8 cellular contexts compared by ENCODE assay signal in genomic region chr14:89040438-89041244, GRCh38.
DNase-seq lines count a peak whose midpoint lies in the region; ATAC-seq, FAIRE-seq and TF ChIP-seq lines count a peak whose summit lies in the region.

No MANE protein-coding gene starts in this region.

- peak; percentile 78 to 97 (median 93) for TF ChIP-seq CTCF in dorsolateral prefrontal cortex (IDR thresholded peaks at IDR 0.05 in 54 of 56, conservative IDR thresholded peaks at IDR 0.05 in 2 of 56; ENCODE audit: low read depth in 1 of 56, partially characterized antibody in 56 of 56)
- TF ChIP-seq CTCF in lower leg skin (IDR thresholded peaks at IDR 0.05) = peak in 1 of 3 donors; percentile 93

- TF ChIP-seq POLR2A in lower leg skin (IDR thresholded peaks at IDR 0.05) = no peak

- peak; percentile 60 for DNase-seq in NCI-H526 treated with DMSO at 0.1 percent for 48 hours (lab: John Stamatoyannopoulos, UW)
- peak; percentile 87 for DNase-seq in activated CD4-positive, alpha-beta memory T cell treated with anti-CD3 and anti-CD28 coated beads for 36 hours
- DNase-seq in dorsolateral prefrontal cortex = peak; percentile 79 to 93 (median 88)
- DNase-seq in lower leg skin (ENCODE audit: low spot score in 2 of 2) = peak; percentile 83 to 98
- DNase-seq in stimulated activated CD4-positive, alpha-beta T cell treated with anti-CD3 and anti-CD28 coated beads, Interleukin-4, amount 100 ng/mL, for 4 hours = peak; percentile 65 to 86

- peak; percentile 72 for ATAC-seq in GM18861 (IDR thresholded peaks at IDR 0.05; ENCODE audit: unreplicated experiment)
- peak; percentile 82 for ATAC-seq in HG03439 (IDR thresholded peaks at IDR 0.05; ENCODE audit: unreplicated experiment)

- no peaks in the 10 kb centered on the region for H3K9me3 Mint-ChIP-seq in activated CD4-positive, alpha-beta memory T cell treated with anti-CD3 and anti-CD28 coated beads for 36 hours

- H3K27ac ChIP-seq in dorsolateral prefrontal cortex = peak overlapping the region in 56 of 59 donors; percentile 1 to 91 (median 76)

- H3K27me3 ChIP-seq in dorsolateral prefrontal cortex = no peaks in the 10 kb centered on the region

- H3K4me3 Mint-ChIP-seq in activated CD4-positive, alpha-beta memory T cell treated with anti-CD3 and anti-CD28 coated beads for 36 hours = peak overlapping the region; percentile 62

- no peak overlapping the region for H3K27ac Mint-ChIP-seq in activated CD4-positive, alpha-beta memory T cell treated with anti-CD3 and anti-CD28 coated beads for 36 hours

- H3K36me3 Mint-ChIP-seq in activated CD4-positive, alpha-beta memory T cell treated with anti-CD3 and anti-CD28 coated beads for 36 hours = no peaks in the 10 kb centered on the region

- peaks cover 15% of the 10 kb centered on the region for H3K27me3 Mint-ChIP-seq in activated CD4-positive, alpha-beta memory T cell treated with anti-CD3 and anti-CD28 coated beads for 36 hours

- peak; percentile 72 for FAIRE-seq in A204.1 (lab: Jason Lieb, UNC)

- POLR2A ChIA-PET in activated CD4-positive, alpha-beta memory T cell treated with anti-CD3 and anti-CD28 coated beads for 36 hours (lab: Charles Lee) = interaction anchor here (0.6 kb wide), 1 partner anchor 148 kb away, joined by 3 read pairs; no protein-coding TSS in a partner anchor

- H3K4me1 Mint-ChIP-seq in activated CD4-positive, alpha-beta memory T cell treated with anti-CD3 and anti-CD28 coated beads for 36 hours (ENCODE audit: low read depth) = peaks cover 4% of the 10 kb centered on the region

- intact Hi-C loops in activated CD4-positive, alpha-beta memory T cell treated with anti-CD3 and anti-CD28 coated beads for 36 hours (cut with micrococcal nuclease) = loop anchor here (1.0 to 10.0 kb wide), 5 partner anchors 378 to 875 kb away; no protein-coding TSS in a partner anchor
- intact Hi-C loops in dorsolateral prefrontal cortex (cut with DNase I) (loop anchor here (2.0 to 10.0 kb wide), 5 partner anchors 202 to 874 kb away; partner anchors contain the start of gene FOXN3 (in 1 of the 2)), lower leg skin (cut with DNase I; ENCODE audit: low total_unique reads) (loop anchor here (5.0 kb wide), 1 partner anchor 727 kb away; no protein-coding TSS in a partner anchor)

- H3K4me3 ChIP-seq in dorsolateral prefrontal cortex (peak overlapping the region; percentile 33 to 80 (median 62)), lower leg skin (ENCODE audit: low read depth, poor library complexity, severe bottlenecking) (no peak overlapping the region)

- CTCF ChIA-PET in activated CD4-positive, alpha-beta memory T cell treated with anti-CD3 and anti-CD28 coated beads for 36 hours (lab: Charles Lee) = interaction anchor here (0.7 to 3.7 kb wide), 14 partner anchors 10 to 899 kb away, joined by 3 to 25 read pairs (median 3); no protein-coding TSS in a partner anchor

- WGBS in lower leg skin, 2 donors = 3% methylated on average over 27 to 30 of the region's 32 CpGs
